ENCODE assay signal across 1 cellular context in genomic region chr15:77986891-77987764, GRCh38.
TF ChIP-seq lines count a peak whose summit lies in the region.

No MANE protein-coding gene starts in this region.

TF ChIP-seq in WTC11, 78 proteins besides CTCF, POLR2A, EP300 and RAD21 (continued from another document):
- TF ChIP-seq NR1H2 (CRISPR knock-in tag; IDR thresholded peaks at IDR 0.05) (no peak), E2F4 (CRISPR knock-in tag; IDR thresholded peaks at IDR 0.05; ENCODE audit: borderline replicate concordance, low read depth) (no peak)
